9 cellular contexts compared by ENCODE assay signal in genomic region chr17:979211-979538, GRCh38. TPM values are rescaled to one million over a fixed set of nuclear protein-coding genes. Genes with fewer than 3 reads are reported as not detected.
DNase-seq lines count a peak whose midpoint lies in the region; ATAC-seq, FAIRE-seq and TF ChIP-seq lines count a peak whose summit lies in the region.
"Had no signal": no experiment of that assay in that cellular context is flagged by ENCODE, and none has a peak within 500 bp of the region (broad histone marks: within the 10 kb centered on the region; RNA-seq: fewer than 3 reads in every experiment).

No MANE protein-coding gene starts in this region.

- no peak for TF ChIP-seq CTCF in kidney (IDR thresholded peaks at IDR 0.05; ENCODE audit: borderline replicate concordance, extremely low read depth, insufficient read depth)
- TF ChIP-seq CTCF in tibial nerve (IDR thresholded peaks at IDR 0.05): peak in 1 of 5 experiments; percentile 13

- no peak for FAIRE-seq in kidney (lab: Jason Lieb, UNC)
- FAIRE-seq: A204.1 had no signal

- no peak for ATAC-seq in GM18909 (IDR thresholded peaks at IDR 0.05; ENCODE audit: poor library complexity, unreplicated experiment)
- no peak for ATAC-seq in activated naive CD4-positive, alpha-beta T cell treated with anti-CD3 and anti-CD28 coated beads, Interleukin-2, amount 50 U/mL, for 72 hours

- no peak for TF ChIP-seq POLR2A in tibial nerve (IDR thresholded peaks at IDR 0.05)

- H3K9ac ChIP-seq in adipocyte (ENCODE audit: low read length): no peak overlapping the region
- H3K9ac ChIP-seq in kidney (ENCODE audit: low read length in 2 of 2): no peak overlapping the region

- H3K36me3 Mint-ChIP-seq in activated naive CD4-positive, alpha-beta T cell treated with anti-CD3 and anti-CD28 coated beads, Interleukin-2, amount 50 U/mL, for 72 hours: no peaks in the 10 kb centered on the region

- H3K4me3 ChIP-seq in adipocyte (ENCODE audit: low read length) (peak overlapping the region; percentile 77), kidney (ENCODE audit: low read length in 2 of 2) (peak overlapping the region in 1 of 2 donors; percentile 39), tibial nerve (peak overlapping the region; percentile 48 to 71 (median 59))

- no peaks in the 10 kb centered on the region for H3K36me3 ChIP-seq in adipocyte (ENCODE audit: control insufficient read depth, insufficient read depth, low read length, severe bottlenecking)
- H3K36me3 ChIP-seq in kidney (ENCODE audit: control insufficient read depth in 1 of 2, insufficient read depth in 2 of 2, low read length in 2 of 2): no peaks in the 10 kb centered on the region
- no peaks in the 10 kb centered on the region for H3K36me3 ChIP-seq in tibial nerve

- DNase-seq in NCI-H82 (lab: John Stamatoyannopoulos, UW) (peak; percentile 77), NCI-H82 treated with DMSO at 0.1 percent for 48 hours (lab: John Stamatoyannopoulos, UW; ENCODE audit: unreplicated experiment) (no peak), adipocyte (ENCODE audit: low read depth) (no peak), kidney (peak; percentile 89), tibial nerve (ENCODE audit: low spot score in 2 of 2) (no peak), UCSD-AML1 (lab: John Stamatoyannopoulos, UW; ENCODE audit: unreplicated experiment) (no peak)
- no peak for DNase-seq in activated naive CD4-positive, alpha-beta T cell treated with anti-CD3 and anti-CD28 coated beads, Interleukin-2, amount 50 U/mL, for 72 hours (ENCODE audit: low spot score in 2 of 2)

- no peaks in the 10 kb centered on the region for H3K27me3 ChIP-seq in adipocyte (replicated peaks; ENCODE audit: control insufficient read depth, insufficient read depth, low read length)
- peaks cover 0 to 4% of the 10 kb centered on the region in 2 donors for H3K27me3 ChIP-seq in tibial nerve

- no peaks in the 10 kb centered on the region for H3K9me3 Mint-ChIP-seq in activated naive CD4-positive, alpha-beta T cell treated with anti-CD3 and anti-CD28 coated beads, Interleukin-2, amount 50 U/mL, for 72 hours

- H3K4me1 ChIP-seq in adipocyte (ENCODE audit: control insufficient read depth, insufficient read depth, low read length): peaks cover 25% of the 10 kb centered on the region
- H3K4me1 ChIP-seq in kidney (ENCODE audit: control insufficient read depth in 1 of 2, insufficient read depth in 1 of 2, low read depth in 1 of 2, low read length in 2 of 2): peaks cover 0 to 8% of the 10 kb centered on the region in 2 donors
- H3K4me1 ChIP-seq in tibial nerve: peaks cover 0 to 39% (median 20%) of the 10 kb centered on the region in 4 donors

- intact Hi-C loops in kidney (cut with DNase I): no loop called here

- no peaks in the 10 kb centered on the region for H3K9me3 ChIP-seq in adipocyte (ENCODE audit: control insufficient read depth, low read length)
- H3K9me3 ChIP-seq in kidney (ENCODE audit: control insufficient read depth in 1 of 2, low read length in 2 of 2): no peaks in the 10 kb centered on the region
- no peaks in the 10 kb centered on the region for H3K9me3 ChIP-seq in tibial nerve

- WGBS in tibial nerve, 2 donors: 0% methylated on average over 9 of the region's 42 CpGs; no CpG with 5 or more reads in 1 of the 2 donors

- H3K27ac ChIP-seq in kidney (ENCODE audit: low read depth in 2 of 2, low read length in 2 of 2) (no peak overlapping the region), tibial nerve (peak overlapping the region in 1 of 4 donors; percentile 75)

- TF ChIP-seq EP300 in tibial nerve (IDR thresholded peaks at IDR 0.05): no peak

- H3K27ac Mint-ChIP-seq in activated naive CD4-positive, alpha-beta T cell treated with anti-CD3 and anti-CD28 coated beads, Interleukin-2, amount 50 U/mL, for 72 hours: no peak overlapping the region

RNA-seq across cellular contexts. Expression of gene NXN, which starts 0.4 kb away (rescaled TPM):
- total RNA-seq in kidney (26.8 TPM), tibial nerve (10 to 100 TPM in 3 of 4 donors, 1 to 10 TPM in 1; 6.6 to 28.4 (median 14.7) TPM)
- 10.2 TPM for polyA plus RNA-seq in kidney (ENCODE audit: insufficient read depth, low read depth, low replicate concordance)
- total RNA-seq in activated naive CD4-positive, alpha-beta T cell treated with anti-CD3 and anti-CD28 coated beads, Interleukin-2, amount 50 U/mL, for 72 hours: under 1 TPM; 0.39 to 0.80 TPM

RNA-seq across cellular contexts. Expression of gene TIMM22, which starts 17.8 kb away (rescaled TPM):
- 14.6 TPM for total RNA-seq in kidney
- 17.3 TPM for polyA plus RNA-seq in kidney (ENCODE audit: insufficient read depth, low read depth, low replicate concordance)
- total RNA-seq in tibial nerve: 10 to 100 TPM; 11.1 to 18.4 (median 14.7) TPM
- total RNA-seq in activated naive CD4-positive, alpha-beta T cell treated with anti-CD3 and anti-CD28 coated beads, Interleukin-2, amount 50 U/mL, for 72 hours: 10 to 100 TPM in 1 of 2 donors, 1 to 10 TPM in 1; 2.4 to 10.0 TPM

Comparison
In these comparisons a context has a peak if more than half of its experiments do, and no peak if none do; other contexts are left out.
1. DNase-seq: peak in NCI-H82 (single experiment) and kidney (single experiment); none in NCI-H82 treated with DMSO at 0.1 percent for 48 hours (single experiment), adipocyte (single experiment), tibial nerve (0 of 2), UCSD-AML1 (single experiment) and activated naive CD4-positive, alpha-beta T cell treated with anti-CD3 and anti-CD28 coated beads, Interleukin-2, amount 50 U/mL, for 72 hours (0 of 2).
2. RNA of gene NXN, which starts 0.4 kb away (total RNA-seq): 26.8 TPM in kidney (single experiment) and 6.6 to 28.4 TPM in tibial nerve; 0.39 to 0.80 TPM in activated naive CD4-positive, alpha-beta T cell treated with anti-CD3 and anti-CD28 coated beads, Interleukin-2, amount 50 U/mL, for 72 hours; every median in the first group is over 4 times any median in the second.